Comparison of ENCODE assay signal across 8 cellular contexts in genomic region chr10:52232561-52233350, GRCh38.
DNase-seq lines count a peak whose midpoint lies in the region; ATAC-seq and TF ChIP-seq lines count a peak whose summit lies in the region.

No MANE protein-coding gene starts in this region.

- intact Hi-C loops in transverse colon (cut with DNase I; ENCODE audit: low total_unique reads), result no loop called here

- TF ChIP-seq EP300 in transverse colon (IDR thresholded peaks at IDR 0.05; ENCODE audit: low read depth), result no peak

- WGBS in transverse colon (ENCODE audit: low coverage in 1 of 2), 2 donors, result 14 to 31% methylated on average over 2 to 4 of the region's 4 CpGs

- TF ChIP-seq CTCF in Peyer's patch (IDR thresholded peaks at IDR 0.05), result no peak
- no peak for TF ChIP-seq CTCF in cardiac muscle cell (IDR thresholded peaks at IDR 0.05; ENCODE audit: low read depth, low read length)
- TF ChIP-seq CTCF in transverse colon (IDR thresholded peaks at IDR 0.05), result no peak

- peak overlapping the region in 3 of 4 donors; percentile 2 to 37 (median 32) for H3K4me3 ChIP-seq in Peyer's patch
- peak overlapping the region; percentile 29 for H3K4me3 ChIP-seq in cardiac muscle cell
- H3K4me3 ChIP-seq in transverse colon, result peak overlapping the region in 3 of 4 donors; percentile 16 to 38 (median 19)

- H3K4me1 ChIP-seq in Peyer's patch, result peaks cover 0 to 8% (median 0%) of the 10 kb centered on the region in 4 donors
- peaks cover 9% of the 10 kb centered on the region for H3K4me1 ChIP-seq in cardiac muscle cell (ENCODE audit: low read depth)
- H3K4me1 ChIP-seq in transverse colon, result peaks cover 0 to 12% (median 6%) of the 10 kb centered on the region in 4 donors

- H3K27ac ChIP-seq in Peyer's patch (no peak overlapping the region), cardiac muscle cell (no peak overlapping the region), transverse colon (peak overlapping the region; percentile 15 to 82 (median 73))

- in situ Hi-C loops in transverse colon (cut with MboI; ENCODE audit: low pct_ligation_motif_present in 1 of 4, low pct_unique_long_range_greater_than_20kb in 1 of 4, low sequenced_read_pairs in 3 of 4), result no loop called here

- no peak for DNase-seq in Peyer's patch
- peak; percentile 10 to 29 for DNase-seq in cardiac muscle cell (ENCODE audit: low read depth in 1 of 2, low spot score in 1 of 2)
- peak; percentile 15 for DNase-seq in transverse colon
- no peak for DNase-seq in NAMALWA (ENCODE audit: low spot score)
- DNase-seq in NCI-H1417 treated with DMSO at 0.1 percent for 48 hours (lab: John Stamatoyannopoulos, UW), result no peak
- no peak for DNase-seq in HuH-7 (ENCODE audit: low spot score)

- ATAC-seq in GM18870 (IDR thresholded peaks at IDR 0.05; ENCODE audit: unreplicated experiment) (peak; percentile 99), HG02763 (IDR thresholded peaks at IDR 0.05; ENCODE audit: unreplicated experiment) (peak; percentile 96)

- TF ChIP-seq POLR2A in Peyer's patch (IDR thresholded peaks at IDR 0.05) (no peak), transverse colon (IDR thresholded peaks at IDR 0.05) (no peak)

- no peaks in the 10 kb centered on the region for H3K27me3 ChIP-seq in Peyer's patch
- no peaks in the 10 kb centered on the region for H3K27me3 ChIP-seq in cardiac muscle cell
- H3K27me3 ChIP-seq in transverse colon, result no peaks in the 10 kb centered on the region

- H3K36me3 ChIP-seq in Peyer's patch, result no peaks in the 10 kb centered on the region
- no peaks in the 10 kb centered on the region for H3K36me3 ChIP-seq in cardiac muscle cell
- no peaks in the 10 kb centered on the region for H3K36me3 ChIP-seq in transverse colon

- H3K9me3 ChIP-seq in Peyer's patch, result no peaks in the 10 kb centered on the region
- H3K9me3 ChIP-seq in cardiac muscle cell (ENCODE audit: low read depth), result no peaks in the 10 kb centered on the region
- H3K9me3 ChIP-seq in transverse colon, result no peaks in the 10 kb centered on the region

Comparison
In these comparisons a context has a peak if more than half of its experiments do, and no peak if none do; other contexts are left out.
1. DNase-seq: peak in cardiac muscle cell (2 of 2) and transverse colon (single experiment); none in Peyer's patch (0 of 3), NAMALWA (single experiment), NCI-H1417 treated with DMSO at 0.1 percent for 48 hours (single experiment) and HuH-7 (single experiment).
2. H3K27ac ChIP-seq: peak in transverse colon (4 of 4); none in Peyer's patch (0 of 4) and cardiac muscle cell (single experiment).
3. Peak in every context shown above with its lines, with median percentiles within 50 percentile points of each other: H3K4me3 ChIP-seq.